Comparison of ENCODE assay signal across 1 cellular context in genomic region chr3:141921316-141921715, GRCh38.
TF ChIP-seq lines count a peak whose summit lies in the region.

No MANE protein-coding gene starts in this region.

TF ChIP-seq in GM12878, 131 proteins besides CTCF, POLR2A, EP300 and RAD21:
- TF ChIP-seq NFXL1 (IDR thresholded peaks at IDR 0.05; ENCODE audit: borderline replicate concordance): no peak
- TF ChIP-seq POLR2AphosphoS2 (IDR thresholded peaks at IDR 0.05; ENCODE audit: low read depth, low read length): no peak
- TF ChIP-seq HSF1 (IDR thresholded peaks at IDR 0.05; ENCODE audit: low read depth, low read length): no peak
- 0 out of 2 replicates have a peak, but pooled peaks have one; percentile 14 for TF ChIP-seq JUNB (IDR thresholded peaks at IDR 0.05)
- peak; percentile 80; the same call in 1 of the 2 replicates for TF ChIP-seq TCF3 (IDR thresholded peaks at IDR 0.05; ENCODE audit: borderline replicate concordance, insufficient read depth, low read depth, low read length)
